Comparison of ENCODE assay signal across 9 cellular contexts in the genomic region with DNA sequence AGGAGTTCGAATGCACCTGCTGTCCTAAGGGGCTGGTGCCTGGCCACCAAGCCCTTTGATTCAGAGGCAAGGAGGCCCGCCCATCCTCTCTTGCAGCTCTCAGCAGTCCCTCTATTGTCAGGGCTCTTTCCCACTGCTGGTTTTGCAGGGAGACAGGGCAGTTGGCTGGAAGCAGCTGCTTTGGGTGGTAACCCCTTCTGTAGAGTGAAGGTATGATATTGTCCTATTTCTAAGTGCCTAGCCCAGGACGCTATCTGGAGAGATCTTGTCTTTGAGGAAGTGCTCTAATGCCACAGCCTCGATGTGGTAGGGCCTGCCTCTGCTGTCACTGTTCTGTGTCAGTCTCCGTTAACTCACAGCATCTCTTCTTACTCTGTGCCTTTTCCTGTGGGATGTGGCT. TPM values are rescaled to one million over a fixed set of nuclear protein-coding genes. Genes with fewer than 3 reads are reported as not detected.
DNase-seq lines count a peak whose midpoint lies in the region; ATAC-seq, FAIRE-seq and TF ChIP-seq lines count a peak whose summit lies in the region.
"Had no signal": no experiment of that assay in that cellular context is flagged by ENCODE, and none has a peak within 500 bp of the region (broad histone marks: within the 10 kb centered on the region; RNA-seq: fewer than 3 reads in every experiment).

No MANE protein-coding gene starts in this region.

- DNase-seq in CD8-positive, alpha-beta T cell: peak in 6 of 7 experiments; percentile 28 to 68 (median 48)
- DNase-seq in Karpas-422 (peak; percentile 64), mucosa of descending colon (peak in 1 of 3 donors; percentile 24), coronary artery (ENCODE audit: low spot score) (no peak), hepatic stellate cell (ENCODE audit: low spot score) (no peak), NCI-H1694 (lab: John Stamatoyannopoulos, UW) (no peak), pancreas (no peak)
- DNase-seq in activated T-cell treated with anti-CD3 and anti-CD28 coated beads, Interleukin-2, amount 50 U/mL, for 24 hours: peak; percentile 36

- TF ChIP-seq CTCF in CD8-positive, alpha-beta T cell (IDR thresholded peaks at IDR 0.05): no peak
- TF ChIP-seq CTCF in mucosa of descending colon (IDR thresholded peaks at IDR 0.05) (no peak), coronary artery (IDR thresholded peaks at IDR 0.05) (no peak), pancreas (IDR thresholded peaks at IDR 0.05) (no peak)

- H3K79me2 ChIP-seq in Karpas-422 (ENCODE audit: low read length): peaks cover 98% of the 10 kb centered on the region

- CTCF ChIA-PET in CD8-positive, alpha-beta T cell (lab: Charles Lee): interaction anchor here (0.8 to 9.7 kb wide), 9 partner anchors 8 to 197 kb away, joined by 3 to 165 read pairs (median 31); partner anchors contain the start of gene LPIN3

- H3K27ac ChIP-seq in CD8-positive, alpha-beta T cell (ENCODE audit: low read depth, low read length): peak overlapping the region; percentile 34
- H3K27ac ChIP-seq in Karpas-422 (ENCODE audit: low read length) (0 out of 2 replicates have a peak overlapping the region, but pooled peaks have one; percentile 22), coronary artery (peak overlapping the region in 1 of 2 donors; percentile 63), pancreas (no peak overlapping the region)

- H3K36me3 ChIP-seq in CD8-positive, alpha-beta T cell (ENCODE audit: insufficient read depth, low read length): no peaks in the 10 kb centered on the region
- H3K36me3 ChIP-seq in Karpas-422 (ENCODE audit: insufficient read depth, low read length): peaks cover 10% of the 10 kb centered on the region; the same call in 1 of the 2 replicates
- no peaks in the 10 kb centered on the region for H3K36me3 ChIP-seq in mucosa of descending colon (ENCODE audit: low read depth)
- H3K36me3 ChIP-seq in pancreas: no peaks in the 10 kb centered on the region

- H3K36me3 Mint-ChIP-seq in CD8-positive, alpha-beta T cell: peaks cover 36% of the 10 kb centered on the region
- peaks cover 66% of the 10 kb centered on the region for H3K36me3 Mint-ChIP-seq in activated T-cell treated with anti-CD3 and anti-CD28 coated beads, Interleukin-2, amount 50 U/mL, for 24 hours (ENCODE audit: low read depth)

- no peak for FAIRE-seq in pancreas (lab: Jason Lieb, UNC)
- FAIRE-seq: islet of Langerhans had no signal

- peak; percentile 50 for ATAC-seq in CD8-positive, alpha-beta T cell
- ATAC-seq in mucosa of descending colon: peak; percentile 31
- ATAC-seq in pancreas: no peak

- no peaks in the 10 kb centered on the region for H3K9me3 Mint-ChIP-seq in CD8-positive, alpha-beta T cell
- no peaks in the 10 kb centered on the region for H3K9me3 Mint-ChIP-seq in activated T-cell treated with anti-CD3 and anti-CD28 coated beads, Interleukin-2, amount 50 U/mL, for 24 hours

- no peaks in the 10 kb centered on the region for H3K9me3 ChIP-seq in CD8-positive, alpha-beta T cell (ENCODE audit: low read length)
- no peaks in the 10 kb centered on the region for H3K9me3 ChIP-seq in Karpas-422 (ENCODE audit: low read length)
- H3K9me3 ChIP-seq in mucosa of descending colon: no peaks in the 10 kb centered on the region
- no peaks in the 10 kb centered on the region for H3K9me3 ChIP-seq in pancreas

- H2AFZ ChIP-seq in Karpas-422 (ENCODE audit: low read length): no peak overlapping the region

- H3K4me3 Mint-ChIP-seq in CD8-positive, alpha-beta T cell: peak overlapping the region; percentile 82
- peak overlapping the region; percentile 94 for H3K4me3 Mint-ChIP-seq in activated T-cell treated with anti-CD3 and anti-CD28 coated beads, Interleukin-2, amount 50 U/mL, for 24 hours

- peak overlapping the region; percentile 48 for H3K9ac ChIP-seq in Karpas-422 (ENCODE audit: low read length)

- H3K27me3 ChIP-seq in CD8-positive, alpha-beta T cell (ENCODE audit: insufficient read depth, low read length): no peaks in the 10 kb centered on the region
- H3K27me3 ChIP-seq in Karpas-422 (ENCODE audit: low read length): no peaks in the 10 kb centered on the region
- H3K27me3 ChIP-seq in pancreas: no peaks in the 10 kb centered on the region

- peak overlapping the region; percentile 10 for H3K4me2 ChIP-seq in Karpas-422 (ENCODE audit: low read depth, low read length, poor library complexity, severe bottlenecking)

- H3K27ac Mint-ChIP-seq in CD8-positive, alpha-beta T cell: peak overlapping the region; percentile 91
- peak overlapping the region; percentile 97 for H3K27ac Mint-ChIP-seq in activated T-cell treated with anti-CD3 and anti-CD28 coated beads, Interleukin-2, amount 50 U/mL, for 24 hours

- peaks cover 93% of the 10 kb centered on the region for H3K4me1 Mint-ChIP-seq in CD8-positive, alpha-beta T cell (ENCODE audit: low read depth)
- peaks cover 90% of the 10 kb centered on the region for H3K4me1 Mint-ChIP-seq in activated T-cell treated with anti-CD3 and anti-CD28 coated beads, Interleukin-2, amount 50 U/mL, for 24 hours (ENCODE audit: low read depth)

- H3K4me1 ChIP-seq in CD8-positive, alpha-beta T cell (ENCODE audit: insufficient read depth, low read length): peaks cover 92% of the 10 kb centered on the region
- H3K4me1 ChIP-seq in Karpas-422 (ENCODE audit: low read length) (peaks cover 53% of the 10 kb centered on the region), mucosa of descending colon (ENCODE audit: low read depth) (peaks cover 26% of the 10 kb centered on the region), pancreas (peaks cover 0 to 3% (median 0%) of the 10 kb centered on the region in 3 donors)

- no peaks in the 10 kb centered on the region for H3K27me3 Mint-ChIP-seq in CD8-positive, alpha-beta T cell (ENCODE audit: low read depth)
- no peaks in the 10 kb centered on the region for H3K27me3 Mint-ChIP-seq in activated T-cell treated with anti-CD3 and anti-CD28 coated beads, Interleukin-2, amount 50 U/mL, for 24 hours

- H3K9me2 ChIP-seq in Karpas-422 (replicated peaks; ENCODE audit: insufficient read depth, low read length): no peaks in the 10 kb centered on the region

- intact Hi-C loops in CD8-positive, alpha-beta T cell (cut with DNase I, micrococcal nuclease): no loop called here
- intact Hi-C loops in mucosa of descending colon (cut with DNase I, micrococcal nuclease): no loop called here
- intact Hi-C loops in pancreas (cut with DNase I): no loop called here

- peaks cover 16% of the 10 kb centered on the region for H4K20me1 ChIP-seq in Karpas-422 (ENCODE audit: insufficient read depth, low read depth, low read length)

- 69% methylated on average over 5 of the region's 5 CpGs for WGBS in pancreas, 2 donors

- peak overlapping the region; percentile 68 for H3K4me3 ChIP-seq in CD8-positive, alpha-beta T cell (ENCODE audit: low read depth, low read length)
- H3K4me3 ChIP-seq in Karpas-422 (ENCODE audit: low read length): no peak overlapping the region
- H3K4me3 ChIP-seq in mucosa of descending colon: no peak overlapping the region
- no peak overlapping the region for H3K4me3 ChIP-seq in coronary artery
- no peak overlapping the region for H3K4me3 ChIP-seq in pancreas

- POLR2A ChIA-PET in CD8-positive, alpha-beta T cell (lab: Charles Lee): interaction anchor here (0.6 to 14.1 kb wide), 2 partner anchors 14 to 27 kb away, joined by 3 to 317 read pairs; no protein-coding TSS in a partner anchor

RNA-seq across cellular contexts. Expression of gene PLCG1, which starts 5.6 kb away (rescaled TPM):
- total RNA-seq in CD8-positive, alpha-beta T cell: 100 to 1,000 TPM; 335 to 366 TPM
- total RNA-seq in Karpas-422 (2014; rRNA removed; shearing (Covaris generic); ENCODE audit: low replicate concordance): 48.6 and 69.0 TPM in 2 replicates
- total RNA-seq in mucosa of descending colon: 10 to 100 TPM; 65.2 to 98.4 (median 85.4) TPM
- 10 to 100 TPM in 5 of 6 donors, 1 to 10 TPM in 1; 9.9 to 38.9 (median 18.5) TPM for total RNA-seq in pancreas
- polyA plus RNA-seq in pancreas: 10 to 100 TPM; 40.6 to 41.7 TPM

Comparison
In these comparisons a context has a peak if more than half of its experiments do, and no peak if none do; other contexts are left out.
1. ATAC-seq: peak in CD8-positive, alpha-beta T cell (single experiment) and mucosa of descending colon (single experiment); none in pancreas (0 of 4).
2. DNase-seq: peak in CD8-positive, alpha-beta T cell (6 of 7), Karpas-422 (single experiment) and activated T-cell treated with anti-CD3 and anti-CD28 coated beads, Interleukin-2, amount 50 U/mL, for 24 hours (single experiment); none in coronary artery (single experiment), hepatic stellate cell (single experiment), NCI-H1694 (single experiment) and pancreas (0 of 6).
3. H3K27ac ChIP-seq: peak in CD8-positive, alpha-beta T cell (single experiment) and Karpas-422 (single experiment); none in pancreas (0 of 4).